8 cellular contexts compared by ENCODE assay signal in genomic region chr12:23433121-23433520, GRCh38.
"Had no signal": no experiment of that assay in that cellular context is flagged by ENCODE, and none has a peak within 500 bp of the region (broad histone marks: within the 10 kb centered on the region; RNA-seq: fewer than 3 reads in every experiment).

No MANE protein-coding gene starts in this region.

- ATAC-seq: GM12878 had no signal

- FAIRE-seq: G401.6, GM12878, GM12891, GM12892, GM18507, GM19239 had no signal

- DNase-seq: GDM1, GF-D8 had no signal

- H3K4me3 ChIP-seq: GM12878 had no signal
